In genomic region chr22:35150163-35151107, GRCh38 we compare ENCODE assay signal across 8 cellular contexts.
A peak's percentile ranks its signal among the peaks of the same experiment; 100 is the strongest.
DNase-seq lines count a peak whose midpoint lies in the region; ATAC-seq and TF ChIP-seq lines count a peak whose summit lies in the region.

No MANE protein-coding gene starts in this region.

- no peak overlapping the region for H3K27ac ChIP-seq in CD4-positive, alpha-beta memory T cell (ENCODE audit: low read depth, low read length)
- no peak overlapping the region for H3K27ac ChIP-seq in OCI-LY1 (ENCODE audit: low read depth, low read length, poor library complexity, severe bottlenecking)
- H3K27ac ChIP-seq in uterus = no peak overlapping the region

- no peak overlapping the region for H3K4me3 ChIP-seq in CD4-positive, alpha-beta memory T cell (ENCODE audit: low read length in 2 of 2)
- H3K4me3 ChIP-seq in OCI-LY1 (ENCODE audit: low read depth, low read length, poor library complexity, severe bottlenecking) (no peak overlapping the region), uterus (no peak overlapping the region)

- peaks cover 18 to 38% of the 10 kb centered on the region in 2 donors for H3K27me3 Mint-ChIP-seq in CD4-positive, alpha-beta memory T cell
- peaks cover 23% of the 10 kb centered on the region for H3K27me3 Mint-ChIP-seq in osteocyte (ENCODE audit: unreplicated experiment)

- POLR2A ChIA-PET in CD4-positive, alpha-beta memory T cell (lab: Charles Lee; ENCODE audit: partially characterized antibody) = no interaction called here

- H3K4me1 ChIP-seq in CD4-positive, alpha-beta memory T cell (ENCODE audit: insufficient read depth, low read length) = no peaks in the 10 kb centered on the region
- H3K4me1 ChIP-seq in OCI-LY1 (ENCODE audit: insufficient read depth, low read length, severe bottlenecking) (peaks cover 7% of the 10 kb centered on the region), uterus (no peaks in the 10 kb centered on the region)

- H3K79me2 ChIP-seq in OCI-LY1 (ENCODE audit: insufficient read depth, low read length) = no peaks in the 10 kb centered on the region

- intact Hi-C loops in CD4-positive, alpha-beta memory T cell (cut with micrococcal nuclease) = no loop called here
- intact Hi-C loops in uterus (cut with DNase I; ENCODE audit: low total_unique reads) = no loop called here

- CTCF ChIA-PET in CD4-positive, alpha-beta memory T cell (lab: Charles Lee; ENCODE audit: partially characterized antibody) = interaction anchor here (1.0 to 2.2 kb wide), 9 partner anchors 8 to 179 kb away, joined by 3 to 13 read pairs (median 4); no protein-coding TSS in a partner anchor

- DNase-seq in CD4-positive, alpha-beta memory T cell = peak in 4 of 5 donors; percentile 13 to 37 (median 30)
- DNase-seq in H4 (ENCODE audit: low spot score) = peak; percentile 14
- DNase-seq in activated T-cell treated with anti-CD3 and anti-CD28 coated beads, Interleukin-2, amount 50 U/mL, for 48 hours = peak; percentile 83 to 84
- peak; percentile 3 for DNase-seq in fibroblast of the conjunctiva (ENCODE audit: low read depth)
- no peak for DNase-seq in osteocyte (ENCODE audit: extremely low spot score, unreplicated experiment)
- DNase-seq in uterus = peak; percentile 15 to 36

- TF ChIP-seq CTCF in OCI-LY1 (IDR thresholded peaks at IDR 0.05; ENCODE audit: low read length) (peak; percentile 89), osteocyte (IDR thresholded peaks at IDR 0.05) (peak; percentile 68), uterus (IDR thresholded peaks at IDR 0.05) (peak; percentile 33 to 46 (median 42))

- H3K9me3 Mint-ChIP-seq in CD4-positive, alpha-beta memory T cell = no peaks in the 10 kb centered on the region
- H3K9me3 Mint-ChIP-seq in osteocyte (ENCODE audit: unreplicated experiment) = no peaks in the 10 kb centered on the region

- ATAC-seq in HG02970 (IDR thresholded peaks at IDR 0.05; ENCODE audit: low FRiP score, unreplicated experiment) = no peak

- H3K9me2 ChIP-seq in OCI-LY1 (ENCODE audit: low read depth, low read length) = no peaks in the 10 kb centered on the region

- H3K36me3 Mint-ChIP-seq in CD4-positive, alpha-beta memory T cell = no peaks in the 10 kb centered on the region
- no peaks in the 10 kb centered on the region for H3K36me3 Mint-ChIP-seq in osteocyte (ENCODE audit: unreplicated experiment)

- no peaks in the 10 kb centered on the region for H3F3A ChIP-seq in OCI-LY1 (ENCODE audit: insufficient read depth, low read length)

- peaks cover 0 to 5% (median 2%) of the 10 kb centered on the region in 4 donors for H3K4me1 Mint-ChIP-seq in CD4-positive, alpha-beta memory T cell
- no peaks in the 10 kb centered on the region for H3K4me1 Mint-ChIP-seq in osteocyte (ENCODE audit: unreplicated experiment)

- H4K20me1 ChIP-seq in OCI-LY1 (ENCODE audit: insufficient read depth, low read length) = no peaks in the 10 kb centered on the region

- H3K36me3 ChIP-seq in CD4-positive, alpha-beta memory T cell (ENCODE audit: insufficient read depth, low read length) = no peaks in the 10 kb centered on the region
- H3K36me3 ChIP-seq in OCI-LY1 (ENCODE audit: insufficient read depth, low read length) = no peaks in the 10 kb centered on the region
- no peaks in the 10 kb centered on the region for H3K36me3 ChIP-seq in uterus

- H3K9me3 ChIP-seq in CD4-positive, alpha-beta memory T cell (ENCODE audit: control insufficient read depth in 1 of 2, low read length in 2 of 2) = no peaks in the 10 kb centered on the region
- H3K9me3 ChIP-seq in OCI-LY1 (ENCODE audit: low read length) (no peaks in the 10 kb centered on the region), uterus (no peaks in the 10 kb centered on the region)

- H3K4me3 Mint-ChIP-seq in CD4-positive, alpha-beta memory T cell = no peak overlapping the region
- H3K4me3 Mint-ChIP-seq in osteocyte (ENCODE audit: unreplicated experiment) = no peak overlapping the region

- no peak overlapping the region for H3K9ac ChIP-seq in OCI-LY1 (ENCODE audit: low read length)

- no peak for TF ChIP-seq POLR2A in uterus (IDR thresholded peaks at IDR 0.05)

- H2AFZ ChIP-seq in OCI-LY1 (ENCODE audit: low read length) = no peak overlapping the region

- H3K27me3 ChIP-seq in CD4-positive, alpha-beta memory T cell (ENCODE audit: insufficient read depth, low read length) = no peaks in the 10 kb centered on the region
- no peaks in the 10 kb centered on the region for H3K27me3 ChIP-seq in OCI-LY1 (ENCODE audit: insufficient read depth, low read length)
- no peaks in the 10 kb centered on the region for H3K27me3 ChIP-seq in uterus

- no peak overlapping the region for H3K4me2 ChIP-seq in OCI-LY1 (ENCODE audit: low read length)

- H3K27ac Mint-ChIP-seq in CD4-positive, alpha-beta memory T cell = no peak overlapping the region
- H3K27ac Mint-ChIP-seq in osteocyte (ENCODE audit: unreplicated experiment) = no peak overlapping the region
